1 cellular context compared by ENCODE assay signal in the genomic region with DNA sequence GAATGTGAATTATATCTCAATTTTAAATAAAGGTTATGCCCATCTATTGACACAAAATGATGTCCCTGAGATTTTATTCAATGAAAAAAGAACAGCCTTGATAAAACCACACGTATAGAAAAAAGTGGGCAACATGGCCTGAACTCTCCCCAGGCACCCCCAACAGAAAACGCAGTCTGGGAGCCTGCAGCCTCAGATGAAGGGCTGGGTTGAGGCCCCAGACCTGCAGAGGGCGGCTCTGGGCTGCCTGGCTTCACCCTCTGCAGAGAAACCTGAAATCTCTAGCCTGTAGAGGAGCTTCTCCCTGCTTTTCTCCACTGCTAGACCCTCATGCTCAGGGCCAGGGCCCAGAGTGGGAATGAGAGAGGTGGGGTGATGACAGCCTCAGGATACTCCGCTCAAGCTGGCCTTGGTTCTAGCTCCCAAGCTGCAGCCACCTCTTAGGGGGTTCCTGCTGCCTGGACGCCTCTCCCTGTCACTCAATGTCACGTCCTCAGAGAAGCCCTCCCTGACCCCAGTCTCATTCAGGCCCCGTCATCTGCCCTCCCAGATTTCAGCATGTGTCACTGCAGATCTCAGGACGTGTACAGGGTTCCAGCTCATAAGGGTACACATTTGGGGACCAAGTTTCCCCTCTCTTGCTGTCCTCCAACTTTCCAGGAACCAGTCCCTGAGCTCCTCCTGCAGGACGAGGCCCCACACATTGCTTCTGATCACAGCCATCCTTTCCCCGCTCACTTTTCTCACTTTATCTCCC.
A peak's percentile ranks its signal among the peaks of the same experiment; 100 is the strongest.
TF ChIP-seq lines count a peak whose summit lies in the region.

No MANE protein-coding gene starts in this region.

TF ChIP-seq in SK-N-SH, 30 proteins besides CTCF, POLR2A, EP300 and RAD21 (continued from another document):
- TF ChIP-seq, protein P1, sequence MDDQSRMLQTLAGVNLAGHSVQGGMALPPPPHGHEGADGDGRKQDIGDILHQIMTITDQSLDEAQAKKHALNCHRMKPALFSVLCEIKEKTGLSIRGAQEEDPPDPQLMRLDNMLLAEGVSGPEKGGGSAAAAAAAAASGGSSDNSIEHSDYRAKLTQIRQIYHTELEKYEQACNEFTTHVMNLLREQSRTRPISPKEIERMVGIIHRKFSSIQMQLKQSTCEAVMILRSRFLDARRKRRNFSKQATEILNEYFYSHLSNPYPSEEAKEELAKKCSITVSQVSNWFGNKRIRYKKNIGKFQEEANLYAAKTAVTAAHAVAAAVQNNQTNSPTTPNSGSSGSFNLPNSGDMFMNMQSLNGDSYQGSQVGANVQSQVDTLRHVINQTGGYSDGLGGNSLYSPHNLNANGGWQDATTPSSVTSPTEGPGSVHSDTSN (IDR thresholded peaks at IDR 0.05), result peak; percentile 26; the same call in 1 of the 2 replicates
- peak; percentile 21; the same call in 1 of the 2 replicates for TF ChIP-seq SMC3 (IDR thresholded peaks at IDR 0.05; ENCODE audit: low read depth, low read length)
- no peak for TF ChIP-seq GABPA (IDR thresholded peaks at IDR 0.05; ENCODE audit: low read depth)
- no peak for TF ChIP-seq FOXJ3 (CRISPR knock-in tag; IDR thresholded peaks at IDR 0.05)
- no peak for TF ChIP-seq MXI1 (IDR thresholded peaks at IDR 0.05; ENCODE audit: low read depth, low read length)
- TF ChIP-seq, protein P2, sequence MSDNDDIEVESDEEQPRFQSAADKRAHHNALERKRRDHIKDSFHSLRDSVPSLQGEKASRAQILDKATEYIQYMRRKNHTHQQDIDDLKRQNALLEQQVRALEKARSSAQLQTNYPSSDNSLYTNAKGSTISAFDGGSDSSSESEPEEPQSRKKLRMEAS (IDR thresholded peaks at IDR 0.05; ENCODE audit: low read depth), result no peak
- peak; percentile 12; the same call in 1 of the 2 replicates for TF ChIP-seq SIN3A (IDR thresholded peaks at IDR 0.05; ENCODE audit: borderline replicate concordance, low read depth, low read length)
- TF ChIP-seq, protein P3, sequence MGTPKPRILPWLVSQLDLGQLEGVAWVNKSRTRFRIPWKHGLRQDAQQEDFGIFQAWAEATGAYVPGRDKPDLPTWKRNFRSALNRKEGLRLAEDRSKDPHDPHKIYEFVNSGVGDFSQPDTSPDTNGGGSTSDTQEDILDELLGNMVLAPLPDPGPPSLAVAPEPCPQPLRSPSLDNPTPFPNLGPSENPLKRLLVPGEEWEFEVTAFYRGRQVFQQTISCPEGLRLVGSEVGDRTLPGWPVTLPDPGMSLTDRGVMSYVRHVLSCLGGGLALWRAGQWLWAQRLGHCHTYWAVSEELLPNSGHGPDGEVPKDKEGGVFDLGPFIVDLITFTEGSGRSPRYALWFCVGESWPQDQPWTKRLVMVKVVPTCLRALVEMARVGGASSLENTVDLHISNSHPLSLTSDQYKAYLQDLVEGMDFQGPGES (IDR thresholded peaks at IDR 0.05; ENCODE audit: low read depth, low read length), result no peak
- TF ChIP-seq NRF1 (IDR thresholded peaks at IDR 0.05; ENCODE audit: low read depth, low read length), result no peak
- TF ChIP-seq ELF1 (IDR thresholded peaks at IDR 0.05), result no peak
